8 cellular contexts compared by ENCODE assay signal in the genomic region with DNA sequence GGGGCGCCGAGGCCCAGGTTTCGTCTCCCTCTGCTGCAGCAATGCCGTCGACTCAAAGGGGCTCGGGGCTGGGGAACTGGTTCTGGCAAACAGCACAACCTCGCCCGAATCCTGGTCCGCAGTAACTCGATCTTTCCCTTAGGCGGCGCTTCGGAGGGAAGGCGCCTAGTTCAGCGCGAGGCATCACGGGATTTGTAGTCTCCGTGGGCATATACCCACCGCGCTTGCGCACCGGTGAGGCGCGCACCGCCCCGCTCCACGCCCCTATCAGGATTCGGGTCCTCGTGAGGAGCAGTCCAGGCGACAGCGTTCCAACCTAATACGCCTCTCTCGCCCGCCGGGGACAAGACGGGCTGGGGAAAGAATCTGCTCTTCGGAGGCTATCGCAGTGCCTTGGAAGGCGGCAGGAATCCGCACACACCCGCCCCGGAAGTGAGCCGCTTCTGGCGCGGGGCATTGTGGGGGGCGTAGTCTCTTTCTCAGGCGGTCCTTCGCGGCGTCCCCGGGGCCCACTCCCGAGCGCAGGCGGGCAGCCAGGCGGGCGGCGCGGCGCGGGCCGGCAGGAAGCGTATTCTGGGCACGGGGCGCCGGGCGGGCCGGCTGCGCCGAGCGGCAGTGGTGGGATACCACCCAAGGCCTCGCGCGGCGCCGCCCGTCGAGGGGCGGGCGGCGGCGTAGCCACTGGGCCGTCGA. TPM values are rescaled to one million over a fixed set of nuclear protein-coding genes. Genes with fewer than 3 reads are reported as not detected.
DNase-seq lines count a peak whose midpoint lies in the region; ATAC-seq and TF ChIP-seq lines count a peak whose summit lies in the region.

TSS of gene THAP11 (plus strand) at position 505 of the 693 bp plus-strand sequence. CDS start 235 bp downstream, outside the sequence.

- no peaks in the 10 kb centered on the region for H3K9me3 Mint-ChIP-seq in activated T-helper 17 cell treated with anti-CD3 and anti-CD28 coated beads, Interleukin-2, amount 50 U/mL, for 72 hours
- no peaks in the 10 kb centered on the region for H3K9me3 Mint-ChIP-seq in natural killer cell

- ATAC-seq in activated T-helper 17 cell treated with anti-CD3 and anti-CD28 coated beads, Interleukin-2, amount 50 U/mL, for 72 hours (replicated peaks): peak; percentile 60
- peak; percentile 63 to 83 (median 67) for ATAC-seq in natural killer cell

- peak within 1 kb of the TSS; percentile 88 for H3K4me3 Mint-ChIP-seq in activated T-helper 17 cell treated with anti-CD3 and anti-CD28 coated beads, Interleukin-2, amount 50 U/mL, for 72 hours
- H3K4me3 Mint-ChIP-seq in natural killer cell: peak within 1 kb of the TSS; percentile 94

- H3K36me3 Mint-ChIP-seq in activated T-helper 17 cell treated with anti-CD3 and anti-CD28 coated beads, Interleukin-2, amount 50 U/mL, for 72 hours (ENCODE audit: low read depth): peaks cover 27% of the 10 kb centered on the region
- no peaks in the 10 kb centered on the region for H3K36me3 Mint-ChIP-seq in natural killer cell

- peak within 1 kb of the TSS; percentile 86 for H3K27ac Mint-ChIP-seq in activated T-helper 17 cell treated with anti-CD3 and anti-CD28 coated beads, Interleukin-2, amount 50 U/mL, for 72 hours
- H3K27ac Mint-ChIP-seq in natural killer cell: peak within 1 kb of the TSS; percentile 89 to 93

- intact Hi-C loops in natural killer cell (cut with micrococcal nuclease): loop anchor here (1.0 to 5.0 kb wide), 3 partner anchors 9 to 95 kb away; partner anchors contain the start of genes PSMB10, RANBP10 and TSNAXIP1

- H3K4me1 Mint-ChIP-seq in activated T-helper 17 cell treated with anti-CD3 and anti-CD28 coated beads, Interleukin-2, amount 50 U/mL, for 72 hours: peaks cover 15% of the 10 kb centered on the region
- H3K4me1 Mint-ChIP-seq in natural killer cell: peaks cover 33 to 34% of the 10 kb centered on the region in 2 donors

- no peaks in the 10 kb centered on the region for H3K27me3 Mint-ChIP-seq in activated T-helper 17 cell treated with anti-CD3 and anti-CD28 coated beads, Interleukin-2, amount 50 U/mL, for 72 hours
- H3K27me3 Mint-ChIP-seq in natural killer cell (ENCODE audit: low read depth in 2 of 2): no peaks in the 10 kb centered on the region

- peak; percentile 89 for TF ChIP-seq CTCF in LNCaP clone FGC (IDR thresholded peaks at IDR 0.05; ENCODE audit: control insufficient read depth, extremely low read depth, insufficient read depth)
- TF ChIP-seq CTCF in fibroblast of mammary gland (conservative IDR thresholded peaks at IDR 0.05; ENCODE audit: control insufficient read depth, insufficient read depth, low read depth, low read length): peak; percentile 77
- TF ChIP-seq CTCF in natural killer cell (IDR thresholded peaks at IDR 0.05): peak; percentile 80

- peak within 1 kb of the TSS; percentile 76 for H3K4me3 ChIP-seq in LNCaP clone FGC (ENCODE audit: low read depth, low read length)
- H3K4me3 ChIP-seq in fibroblast of mammary gland (ENCODE audit: control insufficient read depth, low read depth, low read length): peak within 1 kb of the TSS; percentile 93

- DNase-seq in ELR (ENCODE audit: low read depth): peak; percentile 98
- DNase-seq in H4 (ENCODE audit: low spot score): peak; percentile 93
- DNase-seq in LNCaP clone FGC (ENCODE audit: low read depth): peak; percentile 88
- DNase-seq in RPMI8226: peak; percentile 99
- DNase-seq in fibroblast of mammary gland (ENCODE audit: low read depth): peak; percentile 93
- DNase-seq in natural killer cell: peak; percentile 92
- peak; percentile 90 to 100 (median 94) for DNase-seq in stimulated activated naive CD4-positive, alpha-beta T cell (lab: John Stamatoyannopoulos, UW)

RNA-seq across cellular contexts. Expression of gene THAP11, which starts in this region (rescaled TPM):
- 39.5 and 43.7 TPM in 2 replicates for total RNA-seq in H4 (2014; rRNA removed; shearing (Covaris generic))
- total RNA-seq in activated T-helper 17 cell treated with anti-CD3 and anti-CD28 coated beads, Interleukin-2, amount 50 U/mL, for 72 hours: 10 to 100 TPM; 29.9 to 51.6 TPM
- 10 to 100 TPM; 25.5 to 35.8 (median 30.3) TPM for total RNA-seq in natural killer cell

Comparison
In these comparisons a context has a peak if more than half of its experiments do, and no peak if none do; other contexts are left out.
1. Peak in every context shown above with its lines: DNase-seq, ATAC-seq and H3K4me3 ChIP-seq.